ENCODE assay signal across 23 cellular contexts in the genomic region with DNA sequence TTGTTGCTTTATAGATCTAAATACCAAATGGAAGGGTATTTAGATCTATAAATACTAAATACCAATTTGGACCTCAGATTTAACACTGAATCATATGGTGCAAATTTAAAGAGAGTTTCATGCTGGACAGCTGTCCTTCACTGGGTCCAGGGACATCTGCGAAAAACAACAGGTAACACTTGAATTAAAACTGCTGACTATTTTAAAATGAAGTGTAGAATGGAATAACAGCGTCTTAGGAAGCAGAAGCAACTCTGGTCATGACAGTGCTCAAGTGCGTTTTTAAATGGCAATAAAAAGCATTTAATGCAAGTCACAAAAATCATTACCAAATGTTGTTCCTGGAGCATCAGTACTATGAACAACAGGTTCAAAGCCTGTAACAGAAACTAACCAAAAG.
"Had no signal": no experiment of that assay in that cellular context is flagged by ENCODE, and none has a peak within 500 bp of the region (broad histone marks: within the 10 kb centered on the region; RNA-seq: fewer than 3 reads in every experiment).

No MANE protein-coding gene starts in this region.

- FAIRE-seq: colon, endothelial cell of umbilical vein, frontal cortex, keratinocyte had no signal

- H3K27me3 ChIP-seq: dorsolateral prefrontal cortex, esophagus muscularis mucosa, foreskin keratinocyte, gastroesophageal sphincter, heart left ventricle, left lung had no signal

- H2AFZ ChIP-seq: hepatocyte had no signal

- H3K9me3 ChIP-seq: esophagus muscularis mucosa, gastroesophageal sphincter, heart left ventricle, left lung, lower lobe of right lung, mucosa of descending colon had no signal

- H3K36me3 ChIP-seq: gastroesophageal sphincter, left lung, lower lobe of right lung had no signal

- DNase-seq: dermis blood vessel endothelial cell; dorsolateral prefrontal cortex; effector CD4-positive, alpha-beta T cell; effector memory CD4-positive, alpha-beta T cell; foreskin keratinocyte; heart left ventricle; hypothalamus; immature natural killer cell; left cardiac atrium; left lung; left ventricle myocardium superior; lower lobe of right lung; mesenchymal stem cell; mucosa of descending colon; naive B cell had no signal

- H3K4me1 ChIP-seq: esophagus muscularis mucosa, gastroesophageal sphincter, heart left ventricle, left lung, lower lobe of right lung had no signal

- H3K4me3 ChIP-seq: coronary artery, dorsolateral prefrontal cortex, esophagus muscularis mucosa, gastroesophageal sphincter, heart left ventricle, hepatocyte, left lung, lower lobe of right lung, mucosa of descending colon had no signal

- H3K79me2 ChIP-seq: hepatocyte had no signal

- H3K27ac ChIP-seq: coronary artery, dorsolateral prefrontal cortex, esophagus muscularis mucosa, foreskin keratinocyte, gastroesophageal sphincter, heart left ventricle, hepatocyte, left lung, lower lobe of right lung had no signal

- H3K4me2 ChIP-seq: hepatocyte had no signal

- ATAC-seq: foreskin keratinocyte, gastroesophageal sphincter, heart left ventricle, left cardiac atrium, left lung, left ventricle myocardium superior, lower lobe of right lung, mucosa of descending colon had no signal
